In genomic region chr1:228143480-228144212, GRCh38 we compare ENCODE assay signal across 12 cellular contexts. TPM values are rescaled to one million over a fixed set of nuclear protein-coding genes. Genes with fewer than 3 reads are reported as not detected.
A peak's percentile ranks its signal among the peaks of the same experiment; 100 is the strongest.
DNase-seq lines count a peak whose midpoint lies in the region; ATAC-seq and TF ChIP-seq lines count a peak whose summit lies in the region.
"Had no signal": no experiment of that assay in that cellular context is flagged by ENCODE, and none has a peak within 500 bp of the region (broad histone marks: within the 10 kb centered on the region; RNA-seq: fewer than 3 reads in every experiment).

No MANE protein-coding gene starts in this region.

- H2AFZ ChIP-seq in Loucy (ENCODE audit: low read length) = no peak overlapping the region

- CTCF ChIA-PET in activated CD4-positive, alpha-beta T cell treated with anti-CD3 and anti-CD28 coated beads for 36 hours (lab: Charles Lee) = interaction anchor here (1.6 to 5.4 kb wide), 2 partner anchors 10 to 23 kb away, joined by 9 to 29 read pairs; partner anchors contain the start of gene IBA57

- peak overlapping the region; percentile 64 for H3K27ac Mint-ChIP-seq in activated CD4-positive, alpha-beta T cell treated with anti-CD3 and anti-CD28 coated beads for 36 hours
- H3K27ac Mint-ChIP-seq in effector memory CD8-positive, alpha-beta T cell = peak overlapping the region; percentile 77 to 98
- no peak overlapping the region for H3K27ac Mint-ChIP-seq in progenitor cell of endocrine pancreas

- intact Hi-C loops in activated CD4-positive, alpha-beta T cell treated with anti-CD3 and anti-CD28 coated beads for 36 hours (cut with DNase I, micrococcal nuclease) = loop anchor here in 1 of 2 experiments (5.0 kb wide), 1 partner anchor 69 kb away; no protein-coding TSS in a partner anchor

- H3K36me3 ChIP-seq in Loucy (ENCODE audit: insufficient read depth, low read length) = peaks cover 9% of the 10 kb centered on the region; the same call in 1 of the 2 replicates

- H3K9me3 ChIP-seq in Loucy (ENCODE audit: insufficient read depth, low read depth, low read length) = no peaks in the 10 kb centered on the region
- H3K9me3 ChIP-seq: A549 had no signal

- peaks cover 72% of the 10 kb centered on the region for H3K79me2 ChIP-seq in Loucy (ENCODE audit: insufficient read depth, low read length)

- peak overlapping the region; percentile 93 for H3K9ac ChIP-seq in Loucy (ENCODE audit: low read depth, low read length, poor library complexity, severe bottlenecking)

- POLR2A ChIA-PET in activated CD4-positive, alpha-beta T cell treated with anti-CD3 and anti-CD28 coated beads for 36 hours (lab: Charles Lee) = interaction anchor here (0.8 to 1.3 kb wide), 2 partner anchors 20 to 22 kb away, joined by 3 read pairs; partner anchors contain the start of gene IBA57

- no peak for ATAC-seq in activated CD4-positive, alpha-beta T cell treated with anti-CD3 and anti-CD28 coated beads for 36 hours
- ATAC-seq in effector memory CD8-positive, alpha-beta T cell (replicated peaks) = no peak
- no peak for ATAC-seq in GM18519 (IDR thresholded peaks at IDR 0.05; ENCODE audit: low FRiP score, unreplicated experiment)
- ATAC-seq: A549 had no signal

- H4K20me1 ChIP-seq in Loucy (ENCODE audit: insufficient read depth, low read length, poor library complexity, severe bottlenecking) = peaks cover 69% of the 10 kb centered on the region

- peak overlapping the region; percentile 97 for H3K4me3 Mint-ChIP-seq in activated CD4-positive, alpha-beta T cell treated with anti-CD3 and anti-CD28 coated beads for 36 hours
- peak overlapping the region; percentile 95 to 97 for H3K4me3 Mint-ChIP-seq in effector memory CD8-positive, alpha-beta T cell
- H3K4me3 Mint-ChIP-seq in progenitor cell of endocrine pancreas (ENCODE audit: low read depth) = peak overlapping the region; percentile 16

- DNase-seq in activated CD4-positive, alpha-beta T cell treated with anti-CD3 and anti-CD28 coated beads for 36 hours = no peak
- no peak for DNase-seq in activated CD4-positive, alpha-beta T cell treated with anti-CD3 and anti-CD28 coated beads, Interleukin-2, amount 50 U/mL, for 48 hours
- no peak for DNase-seq in effector memory CD8-positive, alpha-beta T cell
- DNase-seq in progenitor cell of endocrine pancreas (ENCODE audit: low spot score, unreplicated experiment) = no peak
- no peak for DNase-seq in stimulated activated CD8-positive, alpha-beta memory T cell treated with anti-CD3 and anti-CD28 coated beads, Interleukin-4, amount 100 ng/mL, for 48 hours
- no peak for DNase-seq in NCI-H1930 (lab: John Stamatoyannopoulos, UW)
- DNase-seq: cerebellar nuclear complex; stimulated activated CD4-positive, alpha-beta T cell treated with anti-CD3 and anti-CD28 coated beads, Interleukin-15, amount 100 ng/mL, for 24 hours had no signal

- H3F3A ChIP-seq in Loucy (ENCODE audit: low read depth) = no peaks in the 10 kb centered on the region

- peaks cover 24% of the 10 kb centered on the region for H3K4me1 Mint-ChIP-seq in activated CD4-positive, alpha-beta T cell treated with anti-CD3 and anti-CD28 coated beads for 36 hours
- H3K4me1 Mint-ChIP-seq in effector memory CD8-positive, alpha-beta T cell (ENCODE audit: low read depth in 2 of 2) = peaks cover 31 to 40% of the 10 kb centered on the region in 2 donors
- H3K4me1 Mint-ChIP-seq in progenitor cell of endocrine pancreas (ENCODE audit: low read depth) = peaks cover 5% of the 10 kb centered on the region

- no peaks in the 10 kb centered on the region for H3K27me3 Mint-ChIP-seq in activated CD4-positive, alpha-beta T cell treated with anti-CD3 and anti-CD28 coated beads for 36 hours
- no peaks in the 10 kb centered on the region for H3K27me3 Mint-ChIP-seq in effector memory CD8-positive, alpha-beta T cell
- H3K27me3 Mint-ChIP-seq in progenitor cell of endocrine pancreas = no peaks in the 10 kb centered on the region

- H3K4me1 ChIP-seq in Loucy (ENCODE audit: insufficient read depth, low read length, poor library complexity, severe bottlenecking) = peaks cover 32% of the 10 kb centered on the region

- no peaks in the 10 kb centered on the region for H3K9me2 ChIP-seq in Loucy (replicated peaks; ENCODE audit: low read depth, low read length)

- peak overlapping the region; percentile 95 for H3K4me2 ChIP-seq in Loucy (ENCODE audit: low read depth, low read length, poor library complexity, severe bottlenecking)
- H3K4me2 ChIP-seq: A549 had no signal

- peak overlapping the region; percentile 99 for H3K4me3 ChIP-seq in Loucy (ENCODE audit: low read length, poor library complexity, severe bottlenecking)
- H3K4me3 ChIP-seq: A549, SK-N-MC had no signal

- TF ChIP-seq CTCF in Loucy (conservative IDR thresholded peaks at IDR 0.05; ENCODE audit: low read length) (no peak), progenitor cell of endocrine pancreas (IDR thresholded peaks at IDR 0.05; ENCODE audit: unreplicated experiment) (no peak)

- no peaks in the 10 kb centered on the region for H3K27me3 ChIP-seq in Loucy (ENCODE audit: insufficient read depth, low read length, poor library complexity, severe bottlenecking)

- peaks cover 30% of the 10 kb centered on the region for H3K36me3 Mint-ChIP-seq in activated CD4-positive, alpha-beta T cell treated with anti-CD3 and anti-CD28 coated beads for 36 hours (ENCODE audit: low read depth)
- peaks cover 48% of the 10 kb centered on the region for H3K36me3 Mint-ChIP-seq in effector memory CD8-positive, alpha-beta T cell (ENCODE audit: insufficient read depth)
- no peaks in the 10 kb centered on the region for H3K36me3 Mint-ChIP-seq in progenitor cell of endocrine pancreas (ENCODE audit: insufficient read depth)

- H3K9me3 Mint-ChIP-seq in activated CD4-positive, alpha-beta T cell treated with anti-CD3 and anti-CD28 coated beads for 36 hours (ENCODE audit: low read depth) = no peaks in the 10 kb centered on the region
- no peaks in the 10 kb centered on the region for H3K9me3 Mint-ChIP-seq in effector memory CD8-positive, alpha-beta T cell
- H3K9me3 Mint-ChIP-seq in progenitor cell of endocrine pancreas (ENCODE audit: low read depth) = no peaks in the 10 kb centered on the region

RNA-seq across cellular contexts. Expression of gene GUK1, which starts 3.6 kb away (rescaled TPM):
- total RNA-seq in activated CD4-positive, alpha-beta T cell treated with anti-CD3 and anti-CD28 coated beads for 36 hours = 100 to 1,000 TPM; 196 to 270 TPM
- total RNA-seq in progenitor cell of endocrine pancreas = 96.3 and 101 TPM in 2 replicates

RNA-seq across cellular contexts. Expression of gene GJC2, which starts 6.1 kb away (rescaled TPM):
- under 1 TPM in 1 of 2 experiments, not detected in 1; 0.64 TPM for total RNA-seq in activated CD4-positive, alpha-beta T cell treated with anti-CD3 and anti-CD28 coated beads for 36 hours
- total RNA-seq in progenitor cell of endocrine pancreas = 1.7 and 2.1 TPM in 2 replicates

RNA-seq across cellular contexts. Expression of gene IBA57, which starts 22.0 kb away (rescaled TPM):
- 1 to 10 TPM; 6.0 to 8.3 TPM for total RNA-seq in activated CD4-positive, alpha-beta T cell treated with anti-CD3 and anti-CD28 coated beads for 36 hours
- total RNA-seq in progenitor cell of endocrine pancreas = 9.7 and 11.2 TPM in 2 replicates

RNA-seq across cellular contexts. Expression of gene MRPL55, which starts 34.5 kb away (rescaled TPM):
- 10 to 100 TPM; 51.0 to 57.7 TPM for total RNA-seq in activated CD4-positive, alpha-beta T cell treated with anti-CD3 and anti-CD28 coated beads for 36 hours
- total RNA-seq in progenitor cell of endocrine pancreas = 50.3 and 52.3 TPM in 2 replicates

RNA-seq across cellular contexts. Expression of gene C1orf35, which starts 40.5 kb away (rescaled TPM):
- 10 to 100 TPM; 14.6 to 22.5 TPM for total RNA-seq in activated CD4-positive, alpha-beta T cell treated with anti-CD3 and anti-CD28 coated beads for 36 hours
- total RNA-seq in progenitor cell of endocrine pancreas = 20.2 and 22.4 TPM in 2 replicates

Comparison
In these comparisons a context has a peak if more than half of its experiments do, and no peak if none do; other contexts are left out.
1. H3K4me3 Mint-ChIP-seq: peak in every context shown above with its lines; median percentile 97 in activated CD4-positive, alpha-beta T cell treated with anti-CD3 and anti-CD28 coated beads for 36 hours; 96 in effector memory CD8-positive, alpha-beta T cell; 16 in progenitor cell of endocrine pancreas.